In the genomic region with DNA sequence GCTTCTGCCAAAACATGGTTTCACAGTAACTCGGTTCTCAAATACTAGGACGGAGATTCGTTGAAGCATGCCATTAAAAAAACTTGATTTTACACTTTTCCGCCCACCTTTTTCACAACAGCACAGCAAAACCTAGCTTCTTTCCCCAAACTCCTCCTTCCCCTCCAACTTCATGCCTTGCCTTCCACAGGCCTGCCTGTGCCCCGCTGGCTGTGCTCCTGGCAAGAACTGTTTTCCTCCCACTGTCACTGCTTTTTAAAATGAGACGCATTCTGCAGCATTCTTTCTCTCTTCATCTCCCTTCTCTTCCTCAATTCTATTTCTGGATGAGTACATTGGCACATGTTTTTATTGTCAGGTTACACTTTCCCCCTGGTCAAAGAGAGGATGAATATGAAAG, we compare ENCODE assay signal across 24 cellular contexts.
"Had no signal": no experiment of that assay in that cellular context is flagged by ENCODE, and none has a peak within 500 bp of the region (broad histone marks: within the 10 kb centered on the region; RNA-seq: fewer than 3 reads in every experiment).

No MANE protein-coding gene starts in this region.

- H3K9me3 Mint-ChIP-seq: activated CD4-positive, alpha-beta memory T cell treated with anti-CD3 and anti-CD28 coated beads, Interleukin-2, amount 10 ng/mL, durations not matched to agents 7 days and 5 days; activated CD4-positive, alpha-beta T cell treated with anti-CD3 and anti-CD28 coated beads, Interleukin-2, amount 10 ng/mL, durations not matched to agents 7 days and 5 days; activated naive CD4-positive, alpha-beta T cell treated with anti-CD3 and anti-CD28 coated beads, Interleukin-2, amount 10 ng/mL, durations not matched to agents 7 days and 5 days; activated naive CD8-positive, alpha-beta T cell treated with anti-CD3 and anti-CD28 coated beads, Interleukin-2, amount 10 ng/mL, durations not matched to agents 7 days and 5 days; activated T-cell treated with anti-CD3 and anti-CD28 coated beads, Interleukin-2, amount 50 U/mL, for 24 hours; activated T-helper 1 cell treated with anti-CD3 and anti-CD28 coated beads, Interleukin-12 subunit alpha, Interleukin-12 subunit beta, Interleukin-2, Interleukin-4 antibody, amounts not matched to agents 30 ng/mL and 10 ng/mL and 1 ng/mL, durations not matched to agents 14 hours and 24 hours and 36 hours; activated T-helper 2 cell treated with anti-CD3 and anti-CD28 coated beads, Interferon-gamma antibody, Interleukin-2, Interleukin-4, amounts not matched to agents 10 μg/mL and 5 μg/mL and 100 μg/mL, durations not matched to agents 14 hours and 24 hours and 36 hours had no signal

- DNase-seq: activated CD4-positive, alpha-beta memory T cell treated with anti-CD3 and anti-CD28 coated beads, Interleukin-2, amount 10 ng/mL, durations not matched to agents 7 days and 5 days; activated CD4-positive, alpha-beta T cell treated with anti-CD3 and anti-CD28 coated beads for 1 hour; activated CD4-positive, alpha-beta T cell treated with anti-CD3 and anti-CD28 coated beads for 4 hours; activated CD4-positive, alpha-beta T cell treated with anti-CD3 and anti-CD28 coated beads, Interleukin-2, amount 10 ng/mL, durations not matched to agents 7 days and 5 days; activated CD4-positive, alpha-beta T cell treated with anti-CD3 and anti-CD28 coated beads, Interleukin-2, amount 50 U/mL, for 4 hours; activated CD8-positive, alpha-beta memory T cell treated with anti-CD3 and anti-CD28 coated beads, Interleukin-2, amount 50 U/mL, for 48 hours; activated effector memory CD4-positive, alpha-beta T cell treated with anti-CD3 and anti-CD28 coated beads, Interleukin-2, amount 50 U/mL, for 16 hours; activated naive CD4-positive, alpha-beta T cell treated with anti-CD3 and anti-CD28 coated beads, Interleukin-2, amount 10 ng/mL, durations not matched to agents 7 days and 5 days; activated naive CD8-positive, alpha-beta T cell treated with anti-CD3 and anti-CD28 coated beads, Interleukin-2, amount 10 ng/mL, durations not matched to agents 7 days and 5 days; activated T-cell treated with anti-CD3 and anti-CD28 coated beads for 4 hours; activated T-cell treated with anti-CD3 and anti-CD28 coated beads, Interleukin-2, amount 50 U/mL, for 24 hours; central memory CD4-positive, alpha-beta T cell; cerebellar nuclear complex; colonic mucosa; effector CD8-positive, alpha-beta T cell; esophagus squamous epithelium; foreskin melanocyte; T-helper 2 cell had no signal

- H3K4me3 Mint-ChIP-seq: activated CD4-positive, alpha-beta memory T cell treated with anti-CD3 and anti-CD28 coated beads, Interleukin-2, amount 10 ng/mL, durations not matched to agents 7 days and 5 days; activated CD4-positive, alpha-beta T cell treated with anti-CD3 and anti-CD28 coated beads, Interleukin-2, amount 10 ng/mL, durations not matched to agents 7 days and 5 days; activated naive CD4-positive, alpha-beta T cell treated with anti-CD3 and anti-CD28 coated beads, Interleukin-2, amount 10 ng/mL, durations not matched to agents 7 days and 5 days; activated naive CD8-positive, alpha-beta T cell treated with anti-CD3 and anti-CD28 coated beads, Interleukin-2, amount 10 ng/mL, durations not matched to agents 7 days and 5 days; activated T-cell treated with anti-CD3 and anti-CD28 coated beads, Interleukin-2, amount 50 U/mL, for 24 hours; activated T-helper 1 cell treated with anti-CD3 and anti-CD28 coated beads, Interleukin-12 subunit alpha, Interleukin-12 subunit beta, Interleukin-2, Interleukin-4 antibody, amounts not matched to agents 30 ng/mL and 10 ng/mL and 1 ng/mL, durations not matched to agents 14 hours and 24 hours and 36 hours; WTC11 had no signal

- ATAC-seq: activated naive CD4-positive, alpha-beta T cell treated with anti-CD3 and anti-CD28 coated beads, Interleukin-2, amount 50 U/mL, for 72 hours; gastroesophageal sphincter; WTC11 had no signal

- H3K36me3 Mint-ChIP-seq: activated naive CD4-positive, alpha-beta T cell treated with anti-CD3 and anti-CD28 coated beads, Interleukin-2, amount 10 ng/mL, durations not matched to agents 7 days and 5 days; activated naive CD4-positive, alpha-beta T cell treated with anti-CD3 and anti-CD28 coated beads, Interleukin-2, amount 50 U/mL, for 72 hours; activated naive CD8-positive, alpha-beta T cell treated with anti-CD3 and anti-CD28 coated beads, Interleukin-2, amount 10 ng/mL, durations not matched to agents 7 days and 5 days; brain had no signal

- H3K4me1 Mint-ChIP-seq: activated CD4-positive, alpha-beta memory T cell treated with anti-CD3 and anti-CD28 coated beads, Interleukin-2, amount 10 ng/mL, durations not matched to agents 7 days and 5 days; activated CD4-positive, alpha-beta T cell treated with anti-CD3 and anti-CD28 coated beads, Interleukin-2, amount 10 ng/mL, durations not matched to agents 7 days and 5 days; activated naive CD4-positive, alpha-beta T cell treated with anti-CD3 and anti-CD28 coated beads, Interleukin-2, amount 10 ng/mL, durations not matched to agents 7 days and 5 days; activated naive CD8-positive, alpha-beta T cell treated with anti-CD3 and anti-CD28 coated beads, Interleukin-2, amount 10 ng/mL, durations not matched to agents 7 days and 5 days had no signal
